In genomic region chr7:149267733-149268132, GRCh38 we compare ENCODE assay signal across 31 cellular contexts.
"Had no signal": no experiment of that assay in that cellular context is flagged by ENCODE, and none has a peak within 500 bp of the region (broad histone marks: within the 10 kb centered on the region; RNA-seq: fewer than 3 reads in every experiment).

No MANE protein-coding gene starts in this region.

- H3K4me3 Mint-ChIP-seq: activated CD4-positive, alpha-beta T cell treated with anti-CD3 and anti-CD28 coated beads, Interleukin-2, amount 10 ng/mL, durations not matched to agents 24 days and 14 days; activated CD8-positive, alpha-beta T cell treated with anti-CD3 and anti-CD28 coated beads for 36 hours; activated naive CD8-positive, alpha-beta T cell treated with anti-CD3 and anti-CD28 coated beads, Interleukin-2, amount 10 ng/mL, durations not matched to agents 7 days and 5 days; activated T-helper 1 cell treated with anti-CD3 and anti-CD28 coated beads, Interleukin-12 subunit alpha, Interleukin-12 subunit beta, Interleukin-2, Interleukin-4 antibody, amounts not matched to agents 30 ng/mL and 10 ng/mL and 1 ng/mL, durations not matched to agents 14 hours and 24 hours and 36 hours; central memory CD8-positive, alpha-beta T cell; IgD-negative memory B cell had no signal

- H3K9me3 ChIP-seq: ascending aorta, MG63, SJCRH30 had no signal

- H3K9me3 Mint-ChIP-seq: activated CD4-positive, alpha-beta T cell treated with anti-CD3 and anti-CD28 coated beads, Interleukin-2, amount 10 ng/mL, durations not matched to agents 24 days and 14 days; activated naive CD8-positive, alpha-beta T cell treated with anti-CD3 and anti-CD28 coated beads, Interleukin-2, amount 10 ng/mL, durations not matched to agents 7 days and 5 days; activated T-helper 1 cell treated with anti-CD3 and anti-CD28 coated beads, Interleukin-12 subunit alpha, Interleukin-12 subunit beta, Interleukin-2, Interleukin-4 antibody, amounts not matched to agents 30 ng/mL and 10 ng/mL and 1 ng/mL, durations not matched to agents 14 hours and 24 hours and 36 hours; central memory CD8-positive, alpha-beta T cell; IgD-negative memory B cell had no signal

- H3K27me3 Mint-ChIP-seq: activated CD4-positive, alpha-beta T cell treated with anti-CD3 and anti-CD28 coated beads, Interleukin-2, amount 10 ng/mL, durations not matched to agents 24 days and 14 days; activated CD8-positive, alpha-beta T cell treated with anti-CD3 and anti-CD28 coated beads for 36 hours; activated naive CD8-positive, alpha-beta T cell treated with anti-CD3 and anti-CD28 coated beads, Interleukin-2, amount 10 ng/mL, durations not matched to agents 7 days and 5 days; central memory CD8-positive, alpha-beta T cell; IgD-negative memory B cell had no signal

- H3K27ac Mint-ChIP-seq: activated CD4-positive, alpha-beta T cell treated with anti-CD3 and anti-CD28 coated beads, Interleukin-2, amount 10 ng/mL, durations not matched to agents 24 days and 14 days; activated CD8-positive, alpha-beta T cell treated with anti-CD3 and anti-CD28 coated beads for 36 hours; activated T-helper 1 cell treated with anti-CD3 and anti-CD28 coated beads, Interleukin-12 subunit alpha, Interleukin-12 subunit beta, Interleukin-2, Interleukin-4 antibody, amounts not matched to agents 30 ng/mL and 10 ng/mL and 1 ng/mL, durations not matched to agents 14 hours and 24 hours and 36 hours had no signal

- H3K27ac ChIP-seq: ascending aorta, cardiac muscle cell, RWPE1, SJCRH30, SK-N-MC, WERI-Rb-1 had no signal

- H3K27me3 ChIP-seq: ascending aorta, cardiac muscle cell, MG63, SJCRH30 had no signal

- DNase-seq: activated CD4-positive, alpha-beta T cell treated with anti-CD3 and anti-CD28 coated beads for 1 hour; activated CD4-positive, alpha-beta T cell treated with anti-CD3 and anti-CD28 coated beads, Interleukin-2, amount 10 ng/mL, durations not matched to agents 24 days and 14 days; activated CD4-positive, alpha-beta T cell treated with anti-CD3 and anti-CD28 coated beads, Interleukin-2, amount 50 U/mL, for 4 hours; activated CD4-positive, CD25-positive, alpha-beta regulatory T cell; activated CD8-positive, alpha-beta T cell treated with anti-CD3 and anti-CD28 coated beads for 36 hours; activated effector memory CD4-positive, alpha-beta T cell treated with Interleukin-2 at 50 U/mL for 16 hours; activated naive CD4-positive, alpha-beta T cell treated with anti-CD3 and anti-CD28 coated beads, Interleukin-2, amount 50 U/mL, for 16 hours; activated naive CD8-positive, alpha-beta T cell treated with anti-CD3 and anti-CD28 coated beads, Interleukin-2, amount 10 ng/mL, durations not matched to agents 7 days and 5 days; amygdala; Kasumi-1; KG1; MG63; NCI-H1048; NCI-H1436 treated with DMSO at 0.1 percent for 48 hours; NCI-H1694 treated with DMSO at 0.1 percent for 48 hours; NCI-H2029; NCI-H345; NCI-H524 treated with DMSO at 0.1 percent for 48 hours; PC-3; SHP77; SJCRH30; T1000; WERI-Rb-1 had no signal

- ATAC-seq: activated CD8-positive, alpha-beta T cell treated with anti-CD3 and anti-CD28 coated beads for 36 hours; PC-3 had no signal

- H3K4me1 ChIP-seq: SJCRH30 had no signal

- H3K4me3 ChIP-seq: ascending aorta, cardiac muscle cell, MG63, SJCRH30, SK-N-MC had no signal

- FAIRE-seq: RCC 7860 had no signal
